ENCODE assay signal across 8 cellular contexts in genomic region chr1:89994805-89995594, GRCh38. TPM values are rescaled to one million over a fixed set of nuclear protein-coding genes. Genes with fewer than 3 reads are reported as not detected.
DNase-seq lines count a peak whose midpoint lies in the region; ATAC-seq lines count a peak whose summit lies in the region.

Gene ZNF326 (plus strand): TSS chr1:89995110. CDS start chr1:89995258, 148 bp downstream.

- no peaks in the 10 kb centered on the region for H3K27me3 Mint-ChIP-seq in CD8-positive, alpha-beta memory T cell

- no peaks in the 10 kb centered on the region for H3K9me3 ChIP-seq in CD8-positive, alpha-beta memory T cell (ENCODE audit: low read length)

- peak within 1 kb of the TSS; percentile 81 to 98 (median 95) for H3K27ac Mint-ChIP-seq in CD8-positive, alpha-beta memory T cell

- peaks cover 39 to 47% (median 42%) of the 10 kb centered on the region in 3 donors for H3K4me1 Mint-ChIP-seq in CD8-positive, alpha-beta memory T cell

- POLR2A ChIA-PET in CD8-positive, alpha-beta memory T cell (lab: Charles Lee): interaction anchor here (0.6 to 1.1 kb wide), 4 partner anchors 174 to 532 kb away, joined by 3 to 5 read pairs (median 4); partner anchors contain the start of genes LRRC8C and LRRC8D

- no peaks in the 10 kb centered on the region for H3K36me3 ChIP-seq in CD8-positive, alpha-beta memory T cell (ENCODE audit: insufficient read depth, low read length)

- peaks cover 27% of the 10 kb centered on the region for H3K4me1 ChIP-seq in CD8-positive, alpha-beta memory T cell (ENCODE audit: insufficient read depth, low read length)

- peaks cover 0 to 19% (median 2%) of the 10 kb centered on the region in 3 donors for H3K36me3 Mint-ChIP-seq in CD8-positive, alpha-beta memory T cell

- CTCF ChIA-PET in CD8-positive, alpha-beta memory T cell (lab: Charles Lee): interaction anchor here (0.9 kb wide), 1 partner anchor 8 kb away, joined by 3 read pairs; no protein-coding TSS in a partner anchor

- H3K27me3 ChIP-seq in CD8-positive, alpha-beta memory T cell (ENCODE audit: insufficient read depth, low read length, poor library complexity, severe bottlenecking): no peaks in the 10 kb centered on the region

- no peaks in the 10 kb centered on the region for H3K9me3 Mint-ChIP-seq in CD8-positive, alpha-beta memory T cell

- DNase-seq in CD8-positive, alpha-beta memory T cell: peak; percentile 92 to 96 (median 93)
- DNase-seq in HPDE6-E6E7 (ENCODE audit: extremely low spot score) (peak; percentile 90), NK-92 (lab: John Stamatoyannopoulos, UW; ENCODE audit: unreplicated experiment) (peak; percentile 52), lung microvascular endothelial cell (ENCODE audit: low read depth in 2 of 2) (peak; percentile 96 to 98)
- DNase-seq in activated CD8-positive, alpha-beta memory T cell treated with anti-CD3 and anti-CD28 coated beads for 1 hour (ENCODE audit: extremely low read depth in 1 of 2, low read depth in 1 of 2): peak; percentile 84 to 89
- DNase-seq in effector CD4-positive, alpha-beta T cell: peak; percentile 92
- peak; percentile 87 to 94 (median 92) for DNase-seq in stimulated activated CD4-positive, alpha-beta T cell treated with anti-CD3 and anti-CD28 coated beads, TNF-alpha, amount 100 ng/mL, for 48 hours (ENCODE audit: low read depth in 3 of 3)

- peak within 1 kb of the TSS; percentile 95 to 100 (median 98) for H3K4me3 Mint-ChIP-seq in CD8-positive, alpha-beta memory T cell

- peak within 1 kb of the TSS; percentile 81 for H3K4me3 ChIP-seq in CD8-positive, alpha-beta memory T cell (ENCODE audit: low read length)

- ATAC-seq in GM19463 (IDR thresholded peaks at IDR 0.05; ENCODE audit: unreplicated experiment): peak; percentile 95

- peak within 1 kb of the TSS; percentile 86 for H3K27ac ChIP-seq in CD8-positive, alpha-beta memory T cell (ENCODE audit: low read depth, low read length)

RNA-seq across cellular contexts. Expression of gene ZNF326, which starts in this region (rescaled TPM):
- 10 to 100 TPM; 26.2 to 26.4 TPM for total RNA-seq in CD8-positive, alpha-beta memory T cell
- 5.0 TPM for polyA plus RNA-seq in CD8-positive, alpha-beta memory T cell
- 5.0 and 6.7 TPM in 2 replicates for total RNA-seq in lung microvascular endothelial cell

Comparison
In these comparisons a context has a peak if more than half of its experiments do, and no peak if none do; other contexts are left out.
1. Peak in every context shown above with its lines: DNase-seq, ATAC-seq, H3K4me3 ChIP-seq and H3K27ac ChIP-seq.